In the genomic region with DNA sequence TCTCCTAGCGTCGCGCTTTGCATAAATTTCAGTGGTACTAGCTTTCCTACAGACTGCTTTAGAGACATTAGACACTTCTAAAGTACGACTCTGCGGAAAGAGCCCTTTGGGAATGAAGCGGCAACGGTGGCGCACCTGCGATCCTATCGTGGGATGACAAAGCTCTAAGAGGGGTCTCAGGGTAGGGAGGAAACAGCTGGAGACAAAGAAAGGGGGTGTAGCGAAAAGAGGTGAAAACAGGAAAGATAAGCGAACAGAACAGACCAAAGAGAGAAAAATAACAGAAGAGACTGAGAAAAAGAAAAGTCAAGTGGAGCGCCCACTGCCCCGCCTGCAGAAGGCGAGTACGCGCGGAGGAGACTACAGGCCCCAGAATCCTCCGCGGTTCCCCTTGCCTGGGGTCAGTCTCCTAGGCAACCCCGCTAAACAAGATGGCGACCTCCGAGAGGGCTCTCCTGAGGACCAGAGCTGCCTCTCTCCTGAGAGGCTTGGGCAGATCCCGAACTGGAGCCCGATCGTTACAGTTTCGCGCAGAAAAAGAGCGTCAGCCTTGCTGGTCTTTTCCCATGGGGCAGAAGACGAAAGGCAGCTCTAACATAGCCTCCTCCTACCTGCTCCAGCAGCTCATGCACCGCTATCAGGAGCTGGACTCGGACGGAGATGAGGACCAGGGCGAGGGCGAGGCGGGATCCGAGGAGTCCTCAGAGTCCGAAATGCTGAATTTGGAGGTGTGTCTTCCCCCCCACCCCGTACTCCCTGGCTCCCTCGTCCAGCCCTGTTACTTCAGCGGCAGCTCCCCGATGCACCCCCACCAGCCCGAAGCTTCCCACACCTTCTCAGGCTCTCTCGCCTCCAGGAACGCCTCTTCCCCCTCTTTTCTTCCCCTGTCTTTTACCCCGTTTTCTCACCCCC, we compare ENCODE assay signal across 8 cellular contexts. TPM values are rescaled to one million over a fixed set of nuclear protein-coding genes. Genes with fewer than 3 reads are reported as not detected.
A peak's percentile ranks its signal among the peaks of the same experiment; 100 is the strongest.
DNase-seq lines count a peak whose midpoint lies in the region; ATAC-seq and TF ChIP-seq lines count a peak whose summit lies in the region.

Gene LRGUK (plus strand): TSS at position 404 of the 912 bp plus-strand sequence. CDS start 28 bp downstream, at position 432.

- H3K27ac ChIP-seq in BLaER1 (no peak within 1 kb of the TSS), dorsolateral prefrontal cortex (peak within 1 kb of the TSS in 5 of 59 donors; percentile 16 to 60 (median 28)), liver (ENCODE audit: low read depth in 1 of 2, low read length in 2 of 2) (no peak within 1 kb of the TSS)

- intact Hi-C loops in dorsolateral prefrontal cortex (cut with DNase I): loop anchor here in 1 of 2 donors (5.0 kb wide), 1 partner anchor 1045 kb away; the partner anchor contains the start of gene CHCHD3

- 4% methylated on average over 46 of the region's 46 CpGs for WGBS in liver

- TF ChIP-seq CTCF in dorsolateral prefrontal cortex (IDR thresholded peaks at IDR 0.05 in 54 of 56, conservative IDR thresholded peaks at IDR 0.05 in 2 of 56; ENCODE audit: low read depth in 1 of 56, partially characterized antibody in 56 of 56) (peak in 29 of 56 donors; percentile 5 to 53 (median 24)), liver (IDR thresholded peaks at IDR 0.05; ENCODE audit: low read depth, low read length, missing input control) (no peak)

- TF ChIP-seq RAD21 in liver (IDR thresholded peaks at IDR 0.05): peak; percentile 9 to 26

- H3K9ac ChIP-seq in BLaER1 (peak within 1 kb of the TSS; percentile 1), liver (ENCODE audit: low read depth in 1 of 2, low read length in 2 of 2) (peak within 1 kb of the TSS in 1 of 2 donors; percentile 42)

- H3K27me3 ChIP-seq in BLaER1 (no peaks in the 10 kb centered on the region), dorsolateral prefrontal cortex (no peaks in the 10 kb centered on the region), liver (ENCODE audit: control insufficient read depth in 4 of 4, insufficient read depth in 4 of 4, low read length in 3 of 4) (no peaks in the 10 kb centered on the region)

- ATAC-seq in GM19395 (IDR thresholded peaks at IDR 0.05; ENCODE audit: unreplicated experiment) (peak; percentile 100), HG03469 (IDR thresholded peaks at IDR 0.05; ENCODE audit: unreplicated experiment) (peak; percentile 100)

- H4K20me1 ChIP-seq in BLaER1: no peaks in the 10 kb centered on the region

- H3K4me3 ChIP-seq in BLaER1 (peak within 1 kb of the TSS; percentile 69), dorsolateral prefrontal cortex (peak within 1 kb of the TSS; percentile 41 to 91 (median 76)), liver (ENCODE audit: low read depth in 1 of 3, low read length in 3 of 3) (peak within 1 kb of the TSS; percentile 50 to 99 (median 75))

- peak within 1 kb of the TSS; percentile 99 for H3K4me2 ChIP-seq in BLaER1

- H3K4me1 ChIP-seq in BLaER1 (peaks cover 22% of the 10 kb centered on the region), liver (ENCODE audit: control insufficient read depth in 4 of 4, insufficient read depth in 4 of 4, low read length in 3 of 4) (peaks cover 2 to 13% (median 12%) of the 10 kb centered on the region in 4 donors)

- DNase-seq in NCI-H524 treated with DMSO at 0.1 percent for 48 hours (lab: John Stamatoyannopoulos, UW) (peak; percentile 29), dorsolateral prefrontal cortex (peak; percentile 69 to 91 (median 88))
- DNase-seq in activated CD4-positive, alpha-beta T cell treated with anti-CD3 and anti-CD28 coated beads, Interleukin-2, amount 50 U/mL, for 24 hours (ENCODE audit: low read depth in 1 of 2, low spot score in 1 of 2): peak; percentile 29 to 69
- DNase-seq in stimulated activated CD4-positive, alpha-beta T cell treated with anti-CD3 and anti-CD28 coated beads, Interleukin-2, amount 100 ng/mL, for 24 hours: peak; percentile 79 to 80

- H3K36me3 ChIP-seq in BLaER1: no peaks in the 10 kb centered on the region
- no peaks in the 10 kb centered on the region for H3K36me3 ChIP-seq in liver (ENCODE audit: control insufficient read depth in 4 of 4, insufficient read depth in 3 of 4, low read depth in 1 of 4, low read length in 3 of 4)

- H3K9me3 ChIP-seq in BLaER1: no peaks in the 10 kb centered on the region
- H3K9me3 ChIP-seq in liver (ENCODE audit: control insufficient read depth in 4 of 4, low read length in 3 of 4): no peaks in the 10 kb centered on the region

TF ChIP-seq in liver, 16 proteins besides CTCF, POLR2A, EP300 and RAD21:
- TF ChIP-seq HNF4A (conservative IDR thresholded peaks at IDR 0.05) (no peak), FOXA1 (IDR thresholded peaks at IDR 0.05) (no peak), GABPA (IDR thresholded peaks at IDR 0.05 in 1 of 2, conservative IDR thresholded peaks at IDR 0.05 in 1 of 2) (peak in 1 of 2 donors; percentile 18), FOXA2 (IDR thresholded peaks at IDR 0.05) (no peak), HNF4G (IDR thresholded peaks at IDR 0.05) (no peak), YY1 (IDR thresholded peaks at IDR 0.05) (peak; percentile 97)

RNA-seq across cellular contexts. Expression of gene LRGUK, which starts in this region (rescaled TPM):
- total RNA-seq in dorsolateral prefrontal cortex: 1 to 10 TPM in 119 of 120 experiments, under 1 TPM in 1; 0.53 to 4.5 (median 2.1) TPM
- total RNA-seq in liver: under 1 TPM; 0.09 to 0.50 TPM
- under 1 TPM; 0.03 to 0.15 TPM for polyA plus RNA-seq in liver

Comparison
In these comparisons a context has a peak if more than half of its experiments do, and no peak if none do; other contexts are left out.
1. DNase-seq: peak in every context shown above with its lines; median percentile 88 in dorsolateral prefrontal cortex; 80 in stimulated activated CD4-positive, alpha-beta T cell treated with anti-CD3 and anti-CD28 coated beads, Interleukin-2, amount 100 ng/mL, for 24 hours; 49 in activated CD4-positive, alpha-beta T cell treated with anti-CD3 and anti-CD28 coated beads, Interleukin-2, amount 50 U/mL, for 24 hours; 29 in NCI-H524 treated with DMSO at 0.1 percent for 48 hours.